8 cellular contexts compared by ENCODE assay signal in the genomic region with DNA sequence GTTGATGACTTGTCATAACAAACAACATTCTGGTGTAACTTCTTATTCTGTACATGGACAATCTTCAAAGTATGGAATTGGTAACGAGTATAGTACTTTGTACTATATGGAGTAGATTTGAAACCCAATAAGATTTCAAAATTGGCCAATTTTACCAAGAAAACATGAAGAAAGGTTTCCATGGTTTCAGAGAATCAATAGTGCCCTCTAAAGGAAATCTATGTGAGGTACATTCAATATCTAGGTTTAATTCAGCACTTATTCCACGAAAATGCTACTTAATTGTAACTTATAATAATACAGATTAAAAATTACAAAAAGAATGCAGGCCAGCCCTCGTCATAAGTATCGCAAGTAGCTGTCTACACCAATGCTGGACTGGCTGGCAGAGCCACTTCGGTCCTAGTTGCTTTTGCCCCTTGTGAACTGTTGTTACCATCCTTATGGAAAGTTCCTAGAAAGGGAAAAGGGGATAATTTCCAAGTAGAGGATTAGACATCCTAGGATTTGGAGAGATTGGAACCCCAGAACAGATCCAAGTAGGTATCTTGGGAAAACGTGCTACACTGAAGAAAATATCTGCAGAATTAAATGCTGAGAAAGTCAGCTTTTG.
A peak's percentile ranks its signal among the peaks of the same experiment; 100 is the strongest.
DNase-seq lines count a peak whose midpoint lies in the region; ATAC-seq and TF ChIP-seq lines count a peak whose summit lies in the region.

No MANE protein-coding gene starts in this region.

- peak; percentile 51 for ATAC-seq in GM18870 (IDR thresholded peaks at IDR 0.05; ENCODE audit: unreplicated experiment)
- no peak for ATAC-seq in psoas muscle
- ATAC-seq in GM21576 (IDR thresholded peaks at IDR 0.05; ENCODE audit: unreplicated experiment), result no peak
- ATAC-seq in activated naive CD8-positive, alpha-beta T cell treated with anti-CD3 and anti-CD28 coated beads, Interleukin-2, amount 50 U/mL, for 24 hours, result no peak

- TF ChIP-seq CTCF in psoas muscle (IDR thresholded peaks at IDR 0.05) (peak; percentile 34), sigmoid colon (IDR thresholded peaks at IDR 0.05) (no peak)

- H3K36me3 ChIP-seq in psoas muscle (ENCODE audit: insufficient read depth in 1 of 2, low read depth in 1 of 2) (no peaks in the 10 kb centered on the region), sigmoid colon (no peaks in the 10 kb centered on the region)

- H3K9me3 ChIP-seq in psoas muscle, result no peaks in the 10 kb centered on the region
- H3K9me3 ChIP-seq in sigmoid colon, result no peaks in the 10 kb centered on the region

- TF ChIP-seq EP300 in sigmoid colon (IDR thresholded peaks at IDR 0.05), result no peak

- H3K4me3 ChIP-seq in psoas muscle, result no peak overlapping the region
- H3K4me3 ChIP-seq in sigmoid colon, result no peak overlapping the region

- no peaks in the 10 kb centered on the region for H3K27me3 ChIP-seq in psoas muscle (ENCODE audit: insufficient read depth in 3 of 3, low read length in 2 of 3)
- no peaks in the 10 kb centered on the region for H3K27me3 ChIP-seq in sigmoid colon

- H3K36me3 Mint-ChIP-seq in activated naive CD8-positive, alpha-beta T cell treated with anti-CD3 and anti-CD28 coated beads, Interleukin-2, amount 50 U/mL, for 24 hours (ENCODE audit: low read depth), result no peaks in the 10 kb centered on the region

- H3K27me3 Mint-ChIP-seq in activated naive CD8-positive, alpha-beta T cell treated with anti-CD3 and anti-CD28 coated beads, Interleukin-2, amount 50 U/mL, for 24 hours, result peaks cover 11% of the 10 kb centered on the region

- H3K9me3 Mint-ChIP-seq in activated naive CD8-positive, alpha-beta T cell treated with anti-CD3 and anti-CD28 coated beads, Interleukin-2, amount 50 U/mL, for 24 hours, result no peaks in the 10 kb centered on the region

- no peak overlapping the region for H3K27ac Mint-ChIP-seq in activated naive CD8-positive, alpha-beta T cell treated with anti-CD3 and anti-CD28 coated beads, Interleukin-2, amount 50 U/mL, for 24 hours

- no peak overlapping the region for H3K4me3 Mint-ChIP-seq in activated naive CD8-positive, alpha-beta T cell treated with anti-CD3 and anti-CD28 coated beads, Interleukin-2, amount 50 U/mL, for 24 hours

- H3K27ac ChIP-seq in psoas muscle (no peak overlapping the region), sigmoid colon (no peak overlapping the region)

- TF ChIP-seq POLR2A in sigmoid colon (IDR thresholded peaks at IDR 0.05), result no peak

- DNase-seq in AG08395 (ENCODE audit: low spot score) (peak; percentile 32), NCI-H69 (lab: John Stamatoyannopoulos, UW) (peak; percentile 72), epidermal melanocyte (ENCODE audit: insufficient read length, low spot score) (peak; percentile 51), psoas muscle (no peak), sigmoid colon (no peak)
- no peak for DNase-seq in activated naive CD8-positive, alpha-beta T cell treated with anti-CD3 and anti-CD28 coated beads, Interleukin-2, amount 50 U/mL, for 24 hours

- H3K4me1 Mint-ChIP-seq in activated naive CD8-positive, alpha-beta T cell treated with anti-CD3 and anti-CD28 coated beads, Interleukin-2, amount 50 U/mL, for 24 hours, result no peaks in the 10 kb centered on the region

- 14 to 21% (median 17%) methylated on average over 6 of the region's 6 CpGs for WGBS in psoas muscle, 3 donors
- WGBS in sigmoid colon, 2 donors, result 31 to 33% methylated on average over 6 of the region's 6 CpGs

- no peaks in the 10 kb centered on the region for H3K4me1 ChIP-seq in psoas muscle
- peaks cover 0 to 7% (median 0%) of the 10 kb centered on the region in 4 donors for H3K4me1 ChIP-seq in sigmoid colon

- intact Hi-C loops in psoas muscle (cut with DNase I), result no loop called here
- intact Hi-C loops in sigmoid colon (cut with DNase I), result no loop called here

Comparison
In these comparisons a context has a peak if more than half of its experiments do, and no peak if none do; other contexts are left out.
1. DNase-seq: peak in AG08395 (single experiment), NCI-H69 (single experiment) and epidermal melanocyte (single experiment); none in psoas muscle (0 of 2), sigmoid colon (single experiment) and activated naive CD8-positive, alpha-beta T cell treated with anti-CD3 and anti-CD28 coated beads, Interleukin-2, amount 50 U/mL, for 24 hours (single experiment).